Comparison of ENCODE assay signal across 22 cellular contexts in genomic region chr2:161355985-161356384, GRCh38.
"Had no signal": no experiment of that assay in that cellular context is flagged by ENCODE, and none has a peak within 500 bp of the region (broad histone marks: within the 10 kb centered on the region; RNA-seq: fewer than 3 reads in every experiment).

No MANE protein-coding gene starts in this region.

- H3K27ac ChIP-seq: brain microvascular endothelial cell, cardiac muscle cell, PC-9 had no signal

- H2AFZ ChIP-seq: PC-9 had no signal

- H3K4me2 ChIP-seq: PC-9 had no signal

- H3K36me3 ChIP-seq: brain microvascular endothelial cell, cardiac muscle cell had no signal

- H3K4me3 ChIP-seq: cardiac muscle cell, PC-9 had no signal

- DNase-seq: activated B cell treated with CpG ODN at 0.5 μM for 24 hours; activated CD4-positive, alpha-beta memory T cell treated with anti-CD3 and anti-CD28 coated beads for 36 hours; activated CD4-positive, alpha-beta T cell treated with anti-CD3 and anti-CD28 coated beads, Interleukin-2, amount 10 ng/mL, durations not matched to agents 7 days and 5 days; activated CD8-positive, alpha-beta memory T cell treated with anti-CD3 and anti-CD28 coated beads for 24 hours; activated gamma-delta T cell; activated naive CD4-positive, alpha-beta T cell treated with anti-CD3 and anti-CD28 coated beads for 36 hours; activated T-cell treated with anti-CD3 and anti-CD28 coated beads, Interleukin-2, amount 50 U/mL, for 48 hours; brain microvascular endothelial cell; KG1; NCI-H1048; NCI-H146; NCI-H187 treated with DMSO at 0.1 percent for 48 hours; NCI-H226; NCI-H510A; NCI-H526 treated with DMSO at 0.1 percent for 48 hours; PC-9; SHP77 treated with DMSO at 0.1 percent for 48 hours; T-cell; T-helper 2 cell; T1000 had no signal

- ATAC-seq: activated T-helper 17 cell treated with anti-CD3 and anti-CD28 coated beads, Interleukin-2, amount 50 U/mL, for 72 hours; T-cell had no signal

- H3K27me3 ChIP-seq: brain microvascular endothelial cell, cardiac muscle cell had no signal
